15 cellular contexts compared by ENCODE assay signal in the genomic region with DNA sequence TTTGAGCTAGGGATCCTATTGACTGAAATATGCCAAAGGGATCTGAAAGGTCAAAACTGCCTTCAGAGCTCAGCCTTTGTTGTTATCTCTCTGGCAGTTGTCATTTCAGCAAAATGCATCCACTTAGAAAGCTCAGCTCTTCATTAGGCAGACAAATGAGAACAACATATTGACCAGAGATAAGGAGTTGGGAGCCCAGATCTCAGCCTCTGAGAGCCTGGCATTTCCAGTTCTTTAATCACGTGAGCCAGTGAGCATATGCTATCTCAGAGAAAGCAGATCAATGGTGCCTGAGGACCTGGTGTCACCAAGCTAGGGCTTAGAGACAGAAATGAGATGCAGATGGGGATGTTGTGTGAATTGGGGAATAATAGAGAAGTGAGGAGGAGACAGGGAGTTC.
DNase-seq lines count a peak whose midpoint lies in the region; ATAC-seq and TF ChIP-seq lines count a peak whose summit lies in the region.
"Had no signal": no experiment of that assay in that cellular context is flagged by ENCODE, and none has a peak within 500 bp of the region (broad histone marks: within the 10 kb centered on the region; RNA-seq: fewer than 3 reads in every experiment).

No MANE protein-coding gene starts in this region.

- H3K4me3 ChIP-seq in A673 (ENCODE audit: low read depth, low read length, poor library complexity, severe bottlenecking) (no peak overlapping the region), WERI-Rb-1 (ENCODE audit: low read depth, low read length) (no peak overlapping the region), colonic mucosa (no peak overlapping the region), hepatocyte (no peak overlapping the region)
- no peak overlapping the region for H3K4me3 ChIP-seq in CD4-positive, alpha-beta memory T cell (ENCODE audit: low read length in 2 of 2)
- H3K4me3 ChIP-seq: Peyer's patch, smooth muscle cell had no signal

- H3K9ac ChIP-seq in colonic mucosa (ENCODE audit: low read depth in 2 of 2, low read length in 2 of 2): no peak overlapping the region

- peak; percentile 51 for ATAC-seq in left ventricle myocardium superior

- H3K4me2 ChIP-seq in hepatocyte: no peak overlapping the region

- peak overlapping the region; percentile 77 to 100 (median 89) for H3K27ac Mint-ChIP-seq in CD4-positive, alpha-beta memory T cell
- H3K27ac Mint-ChIP-seq: mesothelial cell of epicardium had no signal

- H3K79me2 ChIP-seq in hepatocyte: no peaks in the 10 kb centered on the region

- CTCF ChIA-PET in A673 (lab: Charles Lee): no interaction called here
- CTCF ChIA-PET in CD4-positive, alpha-beta memory T cell (lab: Charles Lee; ENCODE audit: partially characterized antibody): interaction anchor here (0.8 kb wide), 1 partner anchor 82 kb away, joined by 4 read pairs; no protein-coding TSS in a partner anchor

- H3K27ac ChIP-seq in A673 (ENCODE audit: low read depth, low read length, poor library complexity, severe bottlenecking): peak overlapping the region; percentile 79
- peak overlapping the region; percentile 43 for H3K27ac ChIP-seq in CD4-positive, alpha-beta memory T cell (ENCODE audit: low read depth, low read length)
- no peak overlapping the region for H3K27ac ChIP-seq in WERI-Rb-1
- H3K27ac ChIP-seq in colonic mucosa: no peak overlapping the region
- H3K27ac ChIP-seq in hepatocyte: no peak overlapping the region

- H3K4me1 Mint-ChIP-seq in CD4-positive, alpha-beta memory T cell: peaks cover 1 to 45% (median 4%) of the 10 kb centered on the region in 4 donors

- peaks cover 92% of the 10 kb centered on the region for H3K4me1 ChIP-seq in A673 (ENCODE audit: insufficient read depth, low read length, poor library complexity, severe bottlenecking)
- no peaks in the 10 kb centered on the region for H3K4me1 ChIP-seq in CD4-positive, alpha-beta memory T cell (ENCODE audit: insufficient read depth, low read length)
- no peaks in the 10 kb centered on the region for H3K4me1 ChIP-seq in colonic mucosa
- H3K4me1 ChIP-seq in hepatocyte (ENCODE audit: insufficient read depth): peaks cover 23% of the 10 kb centered on the region
- H3K4me1 ChIP-seq: Peyer's patch had no signal

- no peaks in the 10 kb centered on the region for H3K9me3 Mint-ChIP-seq in CD4-positive, alpha-beta memory T cell
- H3K9me3 Mint-ChIP-seq: mesothelial cell of epicardium had no signal

- no peaks in the 10 kb centered on the region for H3K9me3 ChIP-seq in A673 (ENCODE audit: low read depth, low read length, poor library complexity, severe bottlenecking)
- no peaks in the 10 kb centered on the region for H3K9me3 ChIP-seq in CD4-positive, alpha-beta memory T cell (ENCODE audit: control insufficient read depth in 1 of 2, low read length in 2 of 2)
- no peaks in the 10 kb centered on the region for H3K9me3 ChIP-seq in WERI-Rb-1 (ENCODE audit: severe bottlenecking)
- no peaks in the 10 kb centered on the region for H3K9me3 ChIP-seq in colonic mucosa
- H3K9me3 ChIP-seq in hepatocyte (ENCODE audit: low read depth): no peaks in the 10 kb centered on the region
- H3K9me3 ChIP-seq: Peyer's patch had no signal

- peaks cover 43 to 53% of the 10 kb centered on the region in 2 donors for H3K36me3 Mint-ChIP-seq in CD4-positive, alpha-beta memory T cell
- H3K36me3 Mint-ChIP-seq: mesothelial cell of epicardium had no signal

- no peak for DNase-seq in A673 (ENCODE audit: low spot score)
- no peak for DNase-seq in CD4-positive, alpha-beta memory T cell
- peak; percentile 60 for DNase-seq in WERI-Rb-1
- DNase-seq in left ventricle myocardium superior: no peak
- DNase-seq in NCI-H1092 (lab: John Stamatoyannopoulos, UW): no peak
- DNase-seq in colonic mucosa: no peak
- DNase-seq in hepatocyte (ENCODE audit: low spot score): no peak
- no peak for DNase-seq in NCI-H1694 (lab: John Stamatoyannopoulos, UW)
- DNase-seq: activated CD8-positive, alpha-beta memory T cell treated with anti-CD3 and anti-CD28 coated beads for 24 hours; DMS79 treated with DMSO at 0.1 percent for 48 hours; NCI-H1436; NCI-H510A; Peyer's patch had no signal

- POLR2A ChIA-PET in A673 (lab: Charles Lee; ENCODE audit: low non-redundant PET): no interaction called here
- POLR2A ChIA-PET in CD4-positive, alpha-beta memory T cell (lab: Charles Lee; ENCODE audit: partially characterized antibody): interaction anchor here (1.3 to 42.8 kb wide), 7 partner anchors 19 to 635 kb away, joined by 3 to 1528 read pairs (median 405); no protein-coding TSS in a partner anchor

- no peaks in the 10 kb centered on the region for H3K9me2 ChIP-seq in hepatocyte (replicated peaks; ENCODE audit: insufficient read depth)

- H3K36me3 ChIP-seq in A673 (ENCODE audit: insufficient read depth, low read length, poor library complexity, severe bottlenecking) (no peaks in the 10 kb centered on the region), WERI-Rb-1 (no peaks in the 10 kb centered on the region), colonic mucosa (no peaks in the 10 kb centered on the region), hepatocyte (replicated peaks; ENCODE audit: insufficient read depth, low read depth) (no peaks in the 10 kb centered on the region)
- H3K36me3 ChIP-seq in CD4-positive, alpha-beta memory T cell (ENCODE audit: insufficient read depth, low read length): no peaks in the 10 kb centered on the region
- H3K36me3 ChIP-seq: Peyer's patch had no signal

- intact Hi-C loops in A673 (cut with micrococcal nuclease; ENCODE audit: unreplicated experiment): no loop called here
- intact Hi-C loops in CD4-positive, alpha-beta memory T cell (cut with micrococcal nuclease): no loop called here
- intact Hi-C loops in left ventricle myocardium superior (cut with micrococcal nuclease): no loop called here
- intact Hi-C loops in colonic mucosa (cut with DNase I): no loop called here

- no TSS peak for BruUV-seq in A673 (replicated peaks; lab: Mats Ljungman, UMichigan)

- 32% methylated on average over 1 of the region's 1 CpG for WGBS in hepatocyte (ENCODE audit: low lambda C conversion rate, missing lambda C conversion rate)

- TF ChIP-seq CTCF in A673 (conservative IDR thresholded peaks at IDR 0.05; ENCODE audit: low read depth, low read length) (no peak), WERI-Rb-1 (IDR thresholded peaks at IDR 0.05; ENCODE audit: low read depth, low read length) (no peak), colonic mucosa (IDR thresholded peaks at IDR 0.05) (no peak), hepatocyte (IDR thresholded peaks at IDR 0.05; ENCODE audit: poor library complexity) (no peak)

- no peaks in the 10 kb centered on the region for H3K27me3 Mint-ChIP-seq in CD4-positive, alpha-beta memory T cell

- no peak overlapping the region for H2AFZ ChIP-seq in hepatocyte

- peak overlapping the region; percentile 81 to 96 (median 88) for H3K4me3 Mint-ChIP-seq in CD4-positive, alpha-beta memory T cell
- H3K4me3 Mint-ChIP-seq: mesothelial cell of epicardium had no signal

- no peaks in the 10 kb centered on the region for H3K27me3 ChIP-seq in A673 (replicated peaks; ENCODE audit: insufficient read depth, low read depth, low read length, poor library complexity)
- H3K27me3 ChIP-seq in CD4-positive, alpha-beta memory T cell (ENCODE audit: insufficient read depth, low read length): no peaks in the 10 kb centered on the region
- no peaks in the 10 kb centered on the region for H3K27me3 ChIP-seq in WERI-Rb-1 (ENCODE audit: insufficient read depth, low read depth, severe bottlenecking)
- no peaks in the 10 kb centered on the region for H3K27me3 ChIP-seq in colonic mucosa
- peaks cover 26% of the 10 kb centered on the region for H3K27me3 ChIP-seq in hepatocyte
- H3K27me3 ChIP-seq: Peyer's patch had no signal

- H4K20me1 ChIP-seq in hepatocyte (ENCODE audit: insufficient read depth, poor library complexity, severe bottlenecking): no peaks in the 10 kb centered on the region

Comparison
In these comparisons a context has a peak if more than half of its experiments do, and no peak if none do; other contexts are left out.
1. H3K27ac ChIP-seq: peak in A673 (single experiment) and CD4-positive, alpha-beta memory T cell (single experiment); none in WERI-Rb-1 (single experiment), colonic mucosa (single experiment) and hepatocyte (single experiment).